Comparison of ENCODE assay signal across 1 cellular context in genomic region chr16:65641693-65642289, GRCh38.
TF ChIP-seq lines count a peak whose summit lies in the region.

No MANE protein-coding gene starts in this region.

TF ChIP-seq in HepG2, 621 proteins besides CTCF, POLR2A, EP300 and RAD21 (continued from another document and continues in another):
- TF ChIP-seq ZBTB40 (IDR thresholded peaks at IDR 0.05) (no peak), ZBTB40 (CRISPR knock-in tag; IDR thresholded peaks at IDR 0.05) (no peak; the same call in 1 of the 2 replicates), ZBTB46 (CRISPR knock-in tag; IDR thresholded peaks at IDR 0.05; ENCODE audit: borderline replicate concordance) (no peak), MTF1 (CRISPR knock-in tag; IDR thresholded peaks at IDR 0.05) (no peak), TAF1 (CRISPR knock-in tag; IDR thresholded peaks at IDR 0.05) (no peak), BRF2 (CRISPR knock-in tag; IDR thresholded peaks at IDR 0.05) (no peak), ZNF737 (CRISPR knock-in tag; IDR thresholded peaks at IDR 0.05; ENCODE audit: borderline replicate concordance) (no peak), TBX2 (CRISPR knock-in tag; IDR thresholded peaks at IDR 0.05; ENCODE audit: borderline replicate concordance) (peak; percentile 75), FOXP4 (CRISPR knock-in tag; IDR thresholded peaks at IDR 0.05) (peak; percentile 83), EHMT2 (IDR thresholded peaks at IDR 0.05; ENCODE audit: borderline replicate concordance, low read depth, low read length) (peak; percentile 93; the same call in 1 of the 2 replicates), ISL2 (CRISPR knock-in tag; IDR thresholded peaks at IDR 0.05) (peak; percentile 83; the same call in 1 of the 2 replicates), ZBTB14 (CRISPR knock-in tag; IDR thresholded peaks at IDR 0.05) (no peak), SMAD9 (CRISPR knock-in tag; IDR thresholded peaks at IDR 0.05) (no peak), ZNF646 (CRISPR knock-in tag; IDR thresholded peaks at IDR 0.05) (no peak), PCBP2 (optimal IDR thresholded peaks at IDR 0.05; ENCODE audit: low read depth, low read length, poor library complexity, severe bottlenecking) (no peak), ZBTB44 (CRISPR knock-in tag; IDR thresholded peaks at IDR 0.05) (no peak), ATF5 (CRISPR knock-in tag; IDR thresholded peaks at IDR 0.05; ENCODE audit: low read depth) (no peak), IRF9 (CRISPR knock-in tag; IDR thresholded peaks at IDR 0.05; ENCODE audit: borderline replicate concordance) (no peak), SALL2 (CRISPR knock-in tag; IDR thresholded peaks at IDR 0.05) (no peak), ZC3H13 (CRISPR knock-in tag; IDR thresholded peaks at IDR 0.05) (no peak), NFE2 (CRISPR knock-in tag; IDR thresholded peaks at IDR 0.05) (no peak), PHF8 (CRISPR knock-in tag; IDR thresholded peaks at IDR 0.05) (no peak), BHLHE40 (IDR thresholded peaks at IDR 0.05; ENCODE audit: low read length) (no peak), PLSCR1 (CRISPR knock-in tag; IDR thresholded peaks at IDR 0.05; ENCODE audit: borderline replicate concordance) (no peak)
